ENCODE assay signal across 8 cellular contexts in genomic region chr3:139202226-139202958, GRCh38.
DNase-seq lines count a peak whose midpoint lies in the region; ATAC-seq and TF ChIP-seq lines count a peak whose summit lies in the region.

No MANE protein-coding gene starts in this region.

- no peaks in the 10 kb centered on the region for H4K20me1 ChIP-seq in SK-N-SH (ENCODE audit: insufficient read depth)

- intact Hi-C loops in right lobe of liver (cut with DNase I) = no loop called here

- POLR2A ChIA-PET in SK-N-SH (lab: Yijun Ruan, JAX) = no interaction called here

- no peak overlapping the region for H3K4me2 ChIP-seq in SK-N-SH

- H3K27ac ChIP-seq in SK-N-SH (ENCODE audit: low read depth in 2 of 2, low read length in 1 of 2) = no peak overlapping the region
- H3K27ac ChIP-seq in VCaP = peak overlapping the region; percentile 33; the same call in 1 of the 2 replicates
- no peak overlapping the region for H3K27ac ChIP-seq in right lobe of liver

- H2AFZ ChIP-seq in SK-N-SH (ENCODE audit: low read depth) = no peak overlapping the region

- DNase-seq in SK-N-SH (peak; percentile 21), right lobe of liver (peak in 1 of 3 donors; percentile 48), KG1 (lab: John Stamatoyannopoulos, UW) (no peak)

- no peaks in the 10 kb centered on the region for H3K79me2 ChIP-seq in SK-N-SH (ENCODE audit: insufficient read depth)

- peak; percentile 23; the same call in 1 of the 2 replicates for TF ChIP-seq RAD21 in SK-N-SH (IDR thresholded peaks at IDR 0.05; ENCODE audit: low read length)

- no peaks in the 10 kb centered on the region for H3K9me2 ChIP-seq in SK-N-SH

- ATAC-seq in SK-N-SH treated with all-trans-retinoic acid at 6 μM for 48 hours = no peak
- peak; percentile 62 for ATAC-seq in HG03460 (IDR thresholded peaks at IDR 0.05; ENCODE audit: unreplicated experiment)
- peak; percentile 39 to 78 (median 60) for ATAC-seq in right lobe of liver
- no peak for ATAC-seq in GM18909 (IDR thresholded peaks at IDR 0.05; ENCODE audit: poor library complexity, unreplicated experiment)
- ATAC-seq in GM18511 (IDR thresholded peaks at IDR 0.05; ENCODE audit: unreplicated experiment) = no peak

- H3K36me3 ChIP-seq in SK-N-SH (replicated peaks in 1 of 2; ENCODE audit: control insufficient read depth in 1 of 2, insufficient read depth in 2 of 2, low read length in 1 of 2) = no peaks in the 10 kb centered on the region
- no peaks in the 10 kb centered on the region for H3K36me3 ChIP-seq in right lobe of liver

- 0% methylated on average over 2 of the region's 5 CpGs for WGBS in SK-N-SH (ENCODE audit: low lambda C conversion rate)
- WGBS in right lobe of liver (ENCODE audit: insufficient coverage, low coverage, low lambda C conversion rate, missing lambda C conversion rate) = 13% methylated on average over 3 of the region's 5 CpGs

- H3K4me3 ChIP-seq in SK-N-SH (ENCODE audit: low read depth in 2 of 2, low read length in 1 of 2) (no peak overlapping the region), right lobe of liver (no peak overlapping the region)

- H3K27me3 ChIP-seq in SK-N-SH (ENCODE audit: insufficient read depth) = no peaks in the 10 kb centered on the region
- no peaks in the 10 kb centered on the region for H3K27me3 ChIP-seq in right lobe of liver

- H3K4me1 ChIP-seq in SK-N-SH (ENCODE audit: control insufficient read depth in 1 of 2, insufficient read depth in 2 of 2, low read depth in 1 of 2, low read length in 1 of 2) = no peaks in the 10 kb centered on the region; a peak in 1 of 4 replicates
- H3K4me1 ChIP-seq in right lobe of liver = peaks cover 0 to 4% (median 2%) of the 10 kb centered on the region in 4 donors

- no peak overlapping the region for H3K9ac ChIP-seq in SK-N-SH

- CTCF ChIA-PET in SK-N-SH (lab: Yijun Ruan, JAX) = interaction anchor here (1.1 to 1.5 kb wide), 2 partner anchors 91 to 266 kb away, joined by 4 to 5 read pairs; no protein-coding TSS in a partner anchor

- TF ChIP-seq CTCF in SK-N-SH (IDR thresholded peaks at IDR 0.05) (no peak), VCaP (conservative IDR thresholded peaks at IDR 0.05) (peak; percentile 80), right lobe of liver (IDR thresholded peaks at IDR 0.05) (peak in 2 of 4 donors; percentile 12 to 21)

- H3K9me3 ChIP-seq in SK-N-SH = no peaks in the 10 kb centered on the region
- H3K9me3 ChIP-seq in right lobe of liver = no peaks in the 10 kb centered on the region

- no peak for TF ChIP-seq POLR2A in right lobe of liver (IDR thresholded peaks at IDR 0.05)

- TF ChIP-seq EP300 in SK-N-SH (IDR thresholded peaks at IDR 0.05; ENCODE audit: borderline replicate concordance in 1 of 2, low read depth in 1 of 2, low read length in 1 of 2) = no peak

- no peaks in the 10 kb centered on the region for H3F3A ChIP-seq in SK-N-SH (replicated peaks; ENCODE audit: insufficient read depth)

TF ChIP-seq in SK-N-SH, 30 proteins besides CTCF, POLR2A, EP300 and RAD21 (continues in another document):
- TF ChIP-seq TEAD4 (IDR thresholded peaks at IDR 0.05; ENCODE audit: borderline replicate concordance, insufficient read depth) = no peak
- TF ChIP-seq NRF1 (IDR thresholded peaks at IDR 0.05; ENCODE audit: low read depth, low read length) = no peak
- no peak for TF ChIP-seq USF2 (IDR thresholded peaks at IDR 0.05; ENCODE audit: borderline replicate concordance, low read depth, low read length)
- no peak for TF ChIP-seq YY1 (IDR thresholded peaks at IDR 0.05; ENCODE audit: low read depth)
- no peak for TF ChIP-seq ZBTB33 (IDR thresholded peaks at IDR 0.05; ENCODE audit: borderline replicate concordance, low read depth)
- TF ChIP-seq, protein P1, sequence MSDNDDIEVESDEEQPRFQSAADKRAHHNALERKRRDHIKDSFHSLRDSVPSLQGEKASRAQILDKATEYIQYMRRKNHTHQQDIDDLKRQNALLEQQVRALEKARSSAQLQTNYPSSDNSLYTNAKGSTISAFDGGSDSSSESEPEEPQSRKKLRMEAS (IDR thresholded peaks at IDR 0.05; ENCODE audit: low read depth) = no peak
- TF ChIP-seq RCOR1 (IDR thresholded peaks at IDR 0.05; ENCODE audit: low read length) = no peak
- TF ChIP-seq, protein P2, sequence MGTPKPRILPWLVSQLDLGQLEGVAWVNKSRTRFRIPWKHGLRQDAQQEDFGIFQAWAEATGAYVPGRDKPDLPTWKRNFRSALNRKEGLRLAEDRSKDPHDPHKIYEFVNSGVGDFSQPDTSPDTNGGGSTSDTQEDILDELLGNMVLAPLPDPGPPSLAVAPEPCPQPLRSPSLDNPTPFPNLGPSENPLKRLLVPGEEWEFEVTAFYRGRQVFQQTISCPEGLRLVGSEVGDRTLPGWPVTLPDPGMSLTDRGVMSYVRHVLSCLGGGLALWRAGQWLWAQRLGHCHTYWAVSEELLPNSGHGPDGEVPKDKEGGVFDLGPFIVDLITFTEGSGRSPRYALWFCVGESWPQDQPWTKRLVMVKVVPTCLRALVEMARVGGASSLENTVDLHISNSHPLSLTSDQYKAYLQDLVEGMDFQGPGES (IDR thresholded peaks at IDR 0.05; ENCODE audit: low read depth, low read length) = no peak
- TF ChIP-seq GABPA (IDR thresholded peaks at IDR 0.05; ENCODE audit: low read depth) = no peak
- TF ChIP-seq JUND (IDR thresholded peaks at IDR 0.05) = no peak

TF ChIP-seq in SK-N-SH treated with all-trans-retinoic acid at 6 μM for 48 hours, 23 proteins besides CTCF, POLR2A, EP300 and RAD21 (continues in another document):
- TF ChIP-seq CREB5 (CRISPR knock-in tag; IDR thresholded peaks at IDR 0.05; ENCODE audit: low read depth) = no peak
- no peak for TF ChIP-seq CSDC2 (CRISPR knock-in tag; IDR thresholded peaks at IDR 0.05)
- no peak for TF ChIP-seq TSHZ2 (CRISPR knock-in tag; IDR thresholded peaks at IDR 0.05)
- TF ChIP-seq ISL1 (CRISPR knock-in tag; IDR thresholded peaks at IDR 0.05) = no peak
- TF ChIP-seq PPARA (CRISPR knock-in tag; IDR thresholded peaks at IDR 0.05; ENCODE audit: borderline replicate concordance) = no peak
- TF ChIP-seq TCF4 (CRISPR knock-in tag; IDR thresholded peaks at IDR 0.05; ENCODE audit: borderline replicate concordance) = no peak
- TF ChIP-seq ZFP3 (CRISPR knock-in tag; IDR thresholded peaks at IDR 0.05) = no peak
- TF ChIP-seq CSRNP3 (CRISPR knock-in tag; IDR thresholded peaks at IDR 0.05) = no peak
- no peak for TF ChIP-seq ESRRG (CRISPR knock-in tag; IDR thresholded peaks at IDR 0.05)

Comparison
In these comparisons a context has a peak if more than half of its experiments do, and no peak if none do; other contexts are left out.
1. ATAC-seq: peak in HG03460 (single experiment) and right lobe of liver (4 of 4); none in SK-N-SH treated with all-trans-retinoic acid at 6 μM for 48 hours (single experiment), GM18909 (single experiment) and GM18511 (single experiment).